ENCODE assay signal across 18 cellular contexts in the genomic region with DNA sequence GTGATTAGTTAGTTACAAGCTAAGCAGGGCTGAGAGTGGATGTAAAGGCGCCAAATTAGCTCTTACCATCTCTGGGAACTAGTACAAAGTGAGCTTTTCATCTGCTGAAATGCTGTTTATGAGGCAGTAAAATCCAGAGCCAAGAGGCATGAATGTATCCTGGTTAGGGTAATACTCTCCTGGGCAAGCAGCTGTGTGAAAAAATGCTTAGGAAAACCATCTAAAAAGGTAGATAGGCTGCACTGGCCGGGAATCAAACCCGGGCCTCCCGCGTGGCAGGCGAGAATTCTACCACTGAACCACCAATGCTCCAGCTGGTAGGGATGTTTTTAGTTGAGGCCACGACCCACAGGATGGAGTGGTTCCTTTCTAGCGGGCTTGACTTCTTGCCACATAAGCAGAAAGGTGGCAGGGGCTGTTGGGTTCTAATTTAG. TPM values are rescaled to one million over a fixed set of nuclear protein-coding genes. Genes with fewer than 3 reads are reported as not detected.
DNase-seq lines count a peak whose midpoint lies in the region; ATAC-seq, FAIRE-seq and TF ChIP-seq lines count a peak whose summit lies in the region.
"Had no signal": no experiment of that assay in that cellular context is flagged by ENCODE, and none has a peak within 500 bp of the region (broad histone marks: within the 10 kb centered on the region; RNA-seq: fewer than 3 reads in every experiment).

No MANE protein-coding gene starts in this region.

- H3K27ac ChIP-seq in SJCRH30, result no peak overlapping the region
- no peak overlapping the region for H3K27ac ChIP-seq in small intestine (ENCODE audit: low read depth in 1 of 2, low read length in 1 of 2)
- H3K27ac ChIP-seq: left lung had no signal

- H3K9me3 ChIP-seq in SJCRH30 (replicated peaks), result no peaks in the 10 kb centered on the region
- H3K9me3 ChIP-seq in small intestine (ENCODE audit: control insufficient read depth, low read depth), result no peaks in the 10 kb centered on the region
- H3K9me3 ChIP-seq: ascending aorta, left lung had no signal

- H3K36me3 ChIP-seq in SJCRH30, result peaks cover 22% of the 10 kb centered on the region; the same call in 1 of the 2 replicates
- peaks cover 19 to 31% of the 10 kb centered on the region in 2 donors for H3K36me3 ChIP-seq in small intestine (ENCODE audit: control insufficient read depth in 2 of 2, insufficient read depth in 2 of 2, low read length in 2 of 2)

- no peak for TF ChIP-seq CTCF in fibroblast of mammary gland (conservative IDR thresholded peaks at IDR 0.05; ENCODE audit: control insufficient read depth, insufficient read depth, low read depth, low read length)

- 87 to 97% (median 91%) methylated on average over 8 of the region's 8 CpGs for WGBS in small intestine, 3 donors

- H3K4me1 ChIP-seq in SJCRH30 (peaks cover 8% of the 10 kb centered on the region; the same call in 1 of the 2 replicates), small intestine (ENCODE audit: control insufficient read depth in 2 of 2, insufficient read depth in 1 of 2, low read depth in 1 of 2, low read length in 1 of 2) (no peaks in the 10 kb centered on the region)
- H3K4me1 ChIP-seq: ascending aorta, left lung had no signal

- DNase-seq in ELF-1 (ENCODE audit: low read depth, low spot score), result peak; percentile 27
- DNase-seq in SJCRH30, result peak; percentile 56 to 74
- DNase-seq in fibroblast of mammary gland (ENCODE audit: low read depth), result peak; percentile 63
- DNase-seq in skeletal muscle cell (ENCODE audit: low read depth), result peak; percentile 15
- DNase-seq in small intestine, result no peak
- no peak for DNase-seq in GM19239 (ENCODE audit: insufficient read length, low spot score)
- DNase-seq: activated CD8-positive, alpha-beta memory T cell treated with anti-CD3 and anti-CD28 coated beads, Interleukin-2, amount 10 ng/mL, durations not matched to agents 7 days and 5 days; activated effector memory CD4-positive, alpha-beta T cell treated with anti-CD3 and anti-CD28 coated beads, Interleukin-2, amount 50 U/mL, for 16 hours; CD4-positive, alpha-beta T cell; naive B cell; RPMI8226; T-helper 1 cell had no signal

- FAIRE-seq in small intestine (lab: Jason Lieb, UNC) (no peak), GM19239 (lab: Jason Lieb, UNC) (no peak)
- FAIRE-seq: GM12892, H54 had no signal

- H3K27me3 ChIP-seq in SJCRH30 (no peaks in the 10 kb centered on the region), small intestine (ENCODE audit: control insufficient read depth in 2 of 2, insufficient read depth in 2 of 2, low read length in 2 of 2) (no peaks in the 10 kb centered on the region)
- H3K27me3 ChIP-seq: ascending aorta, left lung had no signal

- ATAC-seq in GM21576 (IDR thresholded peaks at IDR 0.05; ENCODE audit: unreplicated experiment), result no peak
- ATAC-seq: activated CD4-positive, CD25-positive, alpha-beta regulatory T cell treated with anti-CD3 and anti-CD28 coated beads, Interleukin-2, amount 50 U/mL, for 24 hours; activated CD8-positive, alpha-beta memory T cell treated with anti-CD3 and anti-CD28 coated beads, Interleukin-2, amount 10 ng/mL, durations not matched to agents 7 days and 5 days; left lung had no signal

- H3K4me3 ChIP-seq in SJCRH30, result no peak overlapping the region
- H3K4me3 ChIP-seq in fibroblast of mammary gland (ENCODE audit: control insufficient read depth, low read depth, low read length), result no peak overlapping the region
- no peak overlapping the region for H3K4me3 ChIP-seq in skeletal muscle cell (ENCODE audit: low read depth, low read length)
- H3K4me3 ChIP-seq in small intestine (ENCODE audit: low read depth in 1 of 2, low read length in 2 of 2), result no peak overlapping the region
- H3K4me3 ChIP-seq: ascending aorta, left lung had no signal

RNA-seq across cellular contexts. Expression of gene VAC14, which starts 23.0 kb away (rescaled TPM):
- 21.3 and 24.4 TPM in 2 replicates for total RNA-seq in SJCRH30 (2014; rRNA removed; shearing (Covaris generic))
- polyA plus RNA-seq in small intestine, result 10 to 100 TPM; 26.6 to 32.9 (median 31.1) TPM

Comparison
In these comparisons a context has a peak if more than half of its experiments do, and no peak if none do; other contexts are left out.
1. DNase-seq: peak in ELF-1 (single experiment), SJCRH30 (2 of 2), fibroblast of mammary gland (single experiment) and skeletal muscle cell (single experiment); none in small intestine (single experiment) and GM19239 (single experiment).